In genomic region chr3:169813757-169814517, GRCh38 we compare ENCODE assay signal across 8 cellular contexts. TPM values are rescaled to one million over a fixed set of nuclear protein-coding genes. Genes with fewer than 3 reads are reported as not detected.
DNase-seq lines count a peak whose midpoint lies in the region; ATAC-seq, FAIRE-seq and TF ChIP-seq lines count a peak whose summit lies in the region.

No MANE protein-coding gene starts in this region.

- peak overlapping the region; percentile 82 for H3K4me3 ChIP-seq in coronary artery
- peak overlapping the region; percentile 74 for H3K4me3 ChIP-seq in thoracic aorta

- peaks cover 0 to 6% (median 4%) of the 10 kb centered on the region in 3 donors for H3K36me3 Mint-ChIP-seq in naive thymus-derived CD8-positive, alpha-beta T cell

- H3K27me3 Mint-ChIP-seq in naive thymus-derived CD8-positive, alpha-beta T cell = peaks cover 0 to 2% (median 0%) of the 10 kb centered on the region in 5 donors

- peaks cover 0 to 16% of the 10 kb centered on the region in 2 donors for H3K4me1 ChIP-seq in thoracic aorta (ENCODE audit: control insufficient read depth in 1 of 2, low read depth in 2 of 2)

- TF ChIP-seq CTCF in coronary artery (IDR thresholded peaks at IDR 0.05) (no peak), thoracic aorta (IDR thresholded peaks at IDR 0.05) (no peak)

- peaks cover 18 to 24% (median 22%) of the 10 kb centered on the region in 4 donors for H3K4me1 Mint-ChIP-seq in naive thymus-derived CD8-positive, alpha-beta T cell

- H3K4me3 Mint-ChIP-seq in naive thymus-derived CD8-positive, alpha-beta T cell = peak overlapping the region; percentile 78 to 93 (median 88)

- H3K9me3 Mint-ChIP-seq in naive thymus-derived CD8-positive, alpha-beta T cell = peaks cover 2 to 26% (median 11%) of the 10 kb centered on the region in 9 donors

- no peaks in the 10 kb centered on the region for H3K9me3 ChIP-seq in thoracic aorta

- peak; percentile 31 for DNase-seq in GM12891 (ENCODE audit: insufficient read length, low spot score)
- DNase-seq in NCI-H1105 treated with DMSO at 0.1 percent for 48 hours (lab: John Stamatoyannopoulos, UW) = peak; percentile 72
- DNase-seq in activated CD4-positive, CD25-positive, alpha-beta regulatory T cell treated with anti-CD3 and anti-CD28 coated beads, Interleukin-2, amount 50 U/mL, for 16 hours (ENCODE audit: low read depth, low spot score) = peak; percentile 53
- no peak for DNase-seq in coronary artery (ENCODE audit: low spot score)
- DNase-seq in naive thymus-derived CD8-positive, alpha-beta T cell = peak; percentile 48 to 87 (median 74)
- DNase-seq in thoracic aorta (ENCODE audit: low spot score) = no peak
- no peak for DNase-seq in glomerular visceral epithelial cell (ENCODE audit: extremely low spot score)

- POLR2A ChIA-PET in naive thymus-derived CD8-positive, alpha-beta T cell (lab: Charles Lee) = interaction anchor here (3.5 kb wide), 1 partner anchor 41 kb away, joined by 21 read pairs; the partner anchor contains the start of gene MYNN

- peak; percentile 80; the same call in 1 of the 2 replicates for TF ChIP-seq POLR2A in GM12891 (IDR thresholded peaks at IDR 0.05; ENCODE audit: low read depth, low read length)

- H3K27ac Mint-ChIP-seq in naive thymus-derived CD8-positive, alpha-beta T cell = peak overlapping the region; percentile 42 to 93 (median 78)

- ATAC-seq in HG02571 (IDR thresholded peaks at IDR 0.05; ENCODE audit: unreplicated experiment) (peak; percentile 85), thoracic aorta (ENCODE audit: insufficient number of reproducible peaks, low FRiP score, low read depth) (no peak)
- peak; percentile 77 to 86 for ATAC-seq in naive thymus-derived CD8-positive, alpha-beta T cell

- H3K36me3 ChIP-seq in thoracic aorta = no peaks in the 10 kb centered on the region

- H3K27ac ChIP-seq in coronary artery (no peak overlapping the region), thoracic aorta (no peak overlapping the region)

- no peaks in the 10 kb centered on the region for H3K27me3 ChIP-seq in thoracic aorta (replicated peaks; ENCODE audit: insufficient read depth)

- FAIRE-seq in GM12891 (lab: Jason Lieb, UNC) = no peak

TF ChIP-seq in GM12891, 5 proteins besides CTCF, POLR2A, EP300 and RAD21:
- TF ChIP-seq SPI1 (IDR thresholded peaks at IDR 0.05; ENCODE audit: low read depth, low read length) (no peak), TAF1 (IDR thresholded peaks at IDR 0.05; ENCODE audit: low read depth, low read length) (peak; percentile 59; the same call in 1 of the 2 replicates), PAX5 (IDR thresholded peaks at IDR 0.05; ENCODE audit: insufficient read depth, low read length, severe bottlenecking) (peak; percentile 64), POLR2AphosphoS5 (IDR thresholded peaks at IDR 0.05; ENCODE audit: low read depth, low read length) (peak; percentile 72), POU2F2 (IDR thresholded peaks at IDR 0.05; ENCODE audit: low read depth, low read length) (peak; percentile 82; the same call in 1 of the 2 replicates)

RNA-seq across cellular contexts. Expression of gene LRRC34, which starts 1.2 kb away (rescaled TPM):
- polyA plus RNA-seq in GM12891 (2012; ENCODE audit: low read depth, missing spikeins) = 5.0 TPM
- 1 to 10 TPM in 1 of 2 experiments, under 1 TPM in 1; 0.73 to 1.2 TPM for total RNA-seq in naive thymus-derived CD8-positive, alpha-beta T cell
- under 1 TPM; 0.29 to 0.42 (median 0.35) TPM for polyA plus RNA-seq in naive thymus-derived CD8-positive, alpha-beta T cell
- total RNA-seq in thoracic aorta = 1 to 10 TPM; 4.5 to 5.1 TPM

RNA-seq across cellular contexts. Expression of gene LRRIQ4, which starts 1.3 kb away (rescaled TPM):
- 0.21 TPM for polyA plus RNA-seq in GM12891 (2012; ENCODE audit: low read depth, missing spikeins)
- under 1 TPM in 1 of 2 experiments, not detected in 1; 0.19 TPM for total RNA-seq in naive thymus-derived CD8-positive, alpha-beta T cell
- not detected for polyA plus RNA-seq in naive thymus-derived CD8-positive, alpha-beta T cell
- total RNA-seq in thoracic aorta = not detected

RNA-seq across cellular contexts. Expression of gene MYNN, which starts 40.7 kb away (rescaled TPM):
- 10.3 TPM for polyA plus RNA-seq in GM12891 (2012; ENCODE audit: low read depth, missing spikeins)
- total RNA-seq in naive thymus-derived CD8-positive, alpha-beta T cell = 10 to 100 TPM; 23.0 to 24.7 TPM
- 10 to 100 TPM; 11.7 to 15.7 (median 13.6) TPM for polyA plus RNA-seq in naive thymus-derived CD8-positive, alpha-beta T cell
- total RNA-seq in thoracic aorta = 10 to 100 TPM; 10.8 to 14.3 TPM

RNA-seq across cellular contexts. Expression of gene ACTRT3, which starts 44.6 kb away (rescaled TPM):
- 0.30 TPM for polyA plus RNA-seq in GM12891 (2012; ENCODE audit: low read depth, missing spikeins)
- under 1 TPM in 1 of 2 experiments, not detected in 1; 0.29 TPM for total RNA-seq in naive thymus-derived CD8-positive, alpha-beta T cell
- under 1 TPM; 0.13 to 0.15 (median 0.14) TPM for polyA plus RNA-seq in naive thymus-derived CD8-positive, alpha-beta T cell
- 1 to 10 TPM; 2.7 to 3.1 TPM for total RNA-seq in thoracic aorta

RNA-seq across cellular contexts. Expression of gene TERC, which starts 49.1 kb away (rescaled TPM):
- not detected for polyA plus RNA-seq in GM12891 (2012; ENCODE audit: low read depth, missing spikeins)
- 10 to 100 TPM; 12.4 to 17.5 TPM for total RNA-seq in naive thymus-derived CD8-positive, alpha-beta T cell
- polyA plus RNA-seq in naive thymus-derived CD8-positive, alpha-beta T cell = 1 to 10 TPM in 2 of 3 donors, not detected in 1; 1.4 to 1.6 TPM
- total RNA-seq in thoracic aorta = 100 to 1,000 TPM; 126 to 132 TPM

Comparison
In these comparisons a context has a peak if more than half of its experiments do, and no peak if none do; other contexts are left out.
1. DNase-seq: peak in GM12891 (single experiment), NCI-H1105 treated with DMSO at 0.1 percent for 48 hours (single experiment), activated CD4-positive, CD25-positive, alpha-beta regulatory T cell treated with anti-CD3 and anti-CD28 coated beads, Interleukin-2, amount 50 U/mL, for 16 hours (single experiment) and naive thymus-derived CD8-positive, alpha-beta T cell (10 of 10); none in coronary artery (single experiment), thoracic aorta (single experiment) and glomerular visceral epithelial cell (single experiment).